2 cellular contexts compared by ENCODE assay signal in the genomic region with DNA sequence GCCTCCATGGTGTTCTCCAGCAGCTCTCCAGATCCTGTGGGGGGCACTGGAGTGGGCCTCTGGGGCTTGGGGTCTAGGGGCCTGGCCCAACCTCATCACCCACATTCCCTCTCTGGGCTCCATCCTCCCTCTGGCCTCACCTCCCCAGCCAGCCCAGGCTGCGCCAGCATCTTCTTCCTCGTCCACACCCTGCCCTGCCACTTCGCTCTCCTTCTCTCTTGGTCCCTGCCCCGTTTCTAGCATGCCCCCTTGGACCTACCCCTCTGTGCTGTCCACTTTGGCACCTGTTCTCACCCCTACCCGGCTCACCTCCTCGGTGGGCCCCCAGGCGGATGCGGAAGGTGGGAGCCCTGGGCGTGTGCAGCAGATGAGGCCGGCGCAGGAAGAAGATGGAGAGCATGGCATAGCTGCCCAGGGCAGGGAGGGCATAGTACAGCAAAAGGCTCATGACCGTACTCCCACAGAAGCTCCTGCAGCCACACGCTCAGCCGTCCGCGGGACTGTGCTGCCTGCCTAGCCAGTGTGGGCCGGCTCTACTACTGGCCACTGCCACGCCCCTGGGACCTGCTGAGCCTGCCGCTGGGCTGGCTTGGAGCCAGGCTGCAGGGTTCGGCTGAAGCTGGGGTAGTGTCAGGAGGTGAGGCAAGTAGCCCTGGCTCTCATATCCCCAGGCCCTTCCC.
TF ChIP-seq lines count a peak whose summit lies in the region.

TSS of gene GDPD3 (minus strand) at position 507 of the 680 bp plus-strand sequence. CDS start at position 448, 59 bp downstream.

TF ChIP-seq in SK-N-SH treated with all-trans-retinoic acid at 6 μM for 48 hours, 23 proteins besides CTCF, POLR2A, EP300 and RAD21 (continued from another document):
- TF ChIP-seq, protein P1, sequence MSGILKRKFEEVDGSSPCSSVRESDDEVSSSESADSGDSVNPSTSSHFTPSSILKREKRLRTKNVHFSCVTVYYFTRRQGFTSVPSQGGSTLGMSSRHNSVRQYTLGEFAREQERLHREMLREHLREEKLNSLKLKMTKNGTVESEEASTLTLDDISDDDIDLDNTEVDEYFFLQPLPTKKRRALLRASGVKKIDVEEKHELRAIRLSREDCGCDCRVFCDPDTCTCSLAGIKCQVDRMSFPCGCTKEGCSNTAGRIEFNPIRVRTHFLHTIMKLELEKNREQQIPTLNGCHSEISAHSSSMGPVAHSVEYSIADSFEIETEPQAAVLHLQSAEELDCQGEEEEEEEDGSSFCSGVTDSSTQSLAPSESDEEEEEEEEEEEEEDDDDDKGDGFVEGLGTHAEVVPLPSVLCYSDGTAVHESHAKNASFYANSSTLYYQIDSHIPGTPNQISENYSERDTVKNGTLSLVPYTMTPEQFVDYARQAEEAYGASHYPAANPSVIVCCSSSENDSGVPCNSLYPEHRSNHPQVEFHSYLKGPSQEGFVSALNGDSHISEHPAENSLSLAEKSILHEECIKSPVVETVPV (CRISPR knock-in tag; IDR thresholded peaks at IDR 0.05): no peak
- TF ChIP-seq PPARA (CRISPR knock-in tag; IDR thresholded peaks at IDR 0.05; ENCODE audit: borderline replicate concordance) (no peak), ARNTL (CRISPR knock-in tag; IDR thresholded peaks at IDR 0.05; ENCODE audit: borderline replicate concordance, low read depth) (no peak)
- TF ChIP-seq, protein P2, sequence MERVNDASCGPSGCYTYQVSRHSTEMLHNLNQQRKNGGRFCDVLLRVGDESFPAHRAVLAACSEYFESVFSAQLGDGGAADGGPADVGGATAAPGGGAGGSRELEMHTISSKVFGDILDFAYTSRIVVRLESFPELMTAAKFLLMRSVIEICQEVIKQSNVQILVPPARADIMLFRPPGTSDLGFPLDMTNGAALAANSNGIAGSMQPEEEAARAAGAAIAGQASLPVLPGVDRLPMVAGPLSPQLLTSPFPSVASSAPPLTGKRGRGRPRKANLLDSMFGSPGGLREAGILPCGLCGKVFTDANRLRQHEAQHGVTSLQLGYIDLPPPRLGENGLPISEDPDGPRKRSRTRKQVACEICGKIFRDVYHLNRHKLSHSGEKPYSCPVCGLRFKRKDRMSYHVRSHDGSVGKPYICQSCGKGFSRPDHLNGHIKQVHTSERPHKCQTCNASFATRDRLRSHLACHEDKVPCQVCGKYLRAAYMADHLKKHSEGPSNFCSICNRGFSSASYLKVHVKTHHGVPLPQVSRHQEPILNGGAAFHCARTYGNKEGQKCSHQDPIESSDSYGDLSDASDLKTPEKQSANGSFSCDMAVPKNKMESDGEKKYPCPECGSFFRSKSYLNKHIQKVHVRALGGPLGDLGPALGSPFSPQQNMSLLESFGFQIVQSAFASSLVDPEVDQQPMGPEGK (CRISPR knock-in tag; IDR thresholded peaks at IDR 0.05; ENCODE audit: borderline replicate concordance): no peak
- TF ChIP-seq, protein P3, sequence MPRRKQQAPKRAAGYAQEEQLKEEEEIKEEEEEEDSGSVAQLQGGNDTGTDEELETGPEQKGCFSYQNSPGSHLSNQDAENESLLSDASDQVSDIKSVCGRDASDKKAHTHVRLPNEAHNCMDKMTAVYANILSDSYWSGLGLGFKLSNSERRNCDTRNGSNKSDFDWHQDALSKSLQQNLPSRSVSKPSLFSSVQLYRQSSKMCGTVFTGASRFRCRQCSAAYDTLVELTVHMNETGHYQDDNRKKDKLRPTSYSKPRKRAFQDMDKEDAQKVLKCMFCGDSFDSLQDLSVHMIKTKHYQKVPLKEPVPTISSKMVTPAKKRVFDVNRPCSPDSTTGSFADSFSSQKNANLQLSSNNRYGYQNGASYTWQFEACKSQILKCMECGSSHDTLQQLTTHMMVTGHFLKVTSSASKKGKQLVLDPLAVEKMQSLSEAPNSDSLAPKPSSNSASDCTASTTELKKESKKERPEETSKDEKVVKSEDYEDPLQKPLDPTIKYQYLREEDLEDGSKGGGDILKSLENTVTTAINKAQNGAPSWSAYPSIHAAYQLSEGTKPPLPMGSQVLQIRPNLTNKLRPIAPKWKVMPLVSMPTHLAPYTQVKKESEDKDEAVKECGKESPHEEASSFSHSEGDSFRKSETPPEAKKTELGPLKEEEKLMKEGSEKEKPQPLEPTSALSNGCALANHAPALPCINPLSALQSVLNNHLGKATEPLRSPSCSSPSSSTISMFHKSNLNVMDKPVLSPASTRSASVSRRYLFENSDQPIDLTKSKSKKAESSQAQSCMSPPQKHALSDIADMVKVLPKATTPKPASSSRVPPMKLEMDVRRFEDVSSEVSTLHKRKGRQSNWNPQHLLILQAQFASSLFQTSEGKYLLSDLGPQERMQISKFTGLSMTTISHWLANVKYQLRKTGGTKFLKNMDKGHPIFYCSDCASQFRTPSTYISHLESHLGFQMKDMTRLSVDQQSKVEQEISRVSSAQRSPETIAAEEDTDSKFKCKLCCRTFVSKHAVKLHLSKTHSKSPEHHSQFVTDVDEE (CRISPR knock-in tag; IDR thresholded peaks at IDR 0.05): no peak

TF ChIP-seq in SK-N-SH, 30 proteins besides CTCF, POLR2A, EP300 and RAD21 (continued from another document):
- TF ChIP-seq, protein P4, sequence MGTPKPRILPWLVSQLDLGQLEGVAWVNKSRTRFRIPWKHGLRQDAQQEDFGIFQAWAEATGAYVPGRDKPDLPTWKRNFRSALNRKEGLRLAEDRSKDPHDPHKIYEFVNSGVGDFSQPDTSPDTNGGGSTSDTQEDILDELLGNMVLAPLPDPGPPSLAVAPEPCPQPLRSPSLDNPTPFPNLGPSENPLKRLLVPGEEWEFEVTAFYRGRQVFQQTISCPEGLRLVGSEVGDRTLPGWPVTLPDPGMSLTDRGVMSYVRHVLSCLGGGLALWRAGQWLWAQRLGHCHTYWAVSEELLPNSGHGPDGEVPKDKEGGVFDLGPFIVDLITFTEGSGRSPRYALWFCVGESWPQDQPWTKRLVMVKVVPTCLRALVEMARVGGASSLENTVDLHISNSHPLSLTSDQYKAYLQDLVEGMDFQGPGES (IDR thresholded peaks at IDR 0.05; ENCODE audit: low read depth, low read length): no peak
- no peak for TF ChIP-seq FOSL2 (IDR thresholded peaks at IDR 0.05; ENCODE audit: borderline replicate concordance, low read depth)
- TF ChIP-seq MAX (IDR thresholded peaks at IDR 0.05; ENCODE audit: low read depth): no peak
